ENCODE assay signal across 20 cellular contexts in the genomic region with DNA sequence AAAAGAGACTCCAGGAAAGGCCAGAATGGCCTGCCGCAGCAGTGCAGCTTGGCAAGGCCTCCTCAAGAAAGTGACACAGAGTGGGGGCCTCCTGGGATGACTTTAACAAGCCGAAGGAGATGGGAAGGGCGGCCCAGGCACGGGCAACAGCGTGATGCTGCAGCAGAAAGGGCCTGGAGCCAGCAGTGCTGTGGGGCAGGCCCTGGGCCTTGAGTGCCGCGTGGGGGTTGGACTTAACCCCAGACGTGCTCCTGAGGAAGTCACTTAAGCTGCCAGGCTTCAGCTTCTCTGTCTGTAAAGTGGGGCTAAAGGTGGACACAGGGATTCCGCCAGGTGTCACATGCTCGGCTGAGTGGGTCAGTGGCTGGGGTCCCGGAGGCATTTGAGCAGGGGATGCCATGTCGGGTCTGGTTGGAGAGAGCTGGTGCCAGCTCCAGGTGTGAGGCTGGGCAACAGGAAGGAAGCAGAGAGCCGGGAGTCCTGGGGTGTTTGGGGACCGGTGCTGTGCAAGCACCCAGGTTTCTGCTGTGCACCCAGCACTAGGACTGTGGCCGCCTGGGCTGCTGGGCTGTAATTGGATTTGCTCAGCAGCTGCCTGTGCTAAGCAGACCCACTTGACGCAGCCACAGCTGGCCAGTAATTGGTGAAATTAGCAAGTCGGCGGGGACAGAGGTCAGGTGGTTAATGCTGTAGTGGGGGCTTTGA. TPM values are rescaled to one million over a fixed set of nuclear protein-coding genes. Genes with fewer than 3 reads are reported as not detected.
"Had no signal": no experiment of that assay in that cellular context is flagged by ENCODE, and none has a peak within 500 bp of the region (broad histone marks: within the 10 kb centered on the region; RNA-seq: fewer than 3 reads in every experiment).

No MANE protein-coding gene starts in this region.

- ATAC-seq: activated T-cell treated with anti-CD3 and anti-CD28 coated beads, Interleukin-2, amount 50 U/mL, for 72 hours; esophagus mucosa; gastrocnemius medialis; heart right ventricle; natural killer cell treated with Interleukin-12 subunit alpha and Interleukin-12 subunit beta and Interleukin-15 and Interleukin-18, amount 100 ng/mL, for 72 hours had no signal

- H3K4me3 ChIP-seq: gastrocnemius medialis, heart right ventricle, prostate gland, right atrium auricular region, suprapubic skin had no signal

- DNase-seq: activated CD4-positive, alpha-beta T cell treated with anti-CD3 and anti-CD28 coated beads, Interleukin-2, amount 50 U/mL, for 4 hours; activated gamma-delta T cell treated with Interleukin-2 at 50 U/mL for 16 hours; activated T-cell treated with anti-CD3 and anti-CD28 coated beads, Interleukin-2, amount 50 U/mL, for 72 hours; effector CD8-positive, alpha-beta T cell; gastrocnemius medialis; heart right ventricle; immature natural killer cell; mesenchymal stem cell; stimulated activated CD4-positive, alpha-beta T cell treated with anti-CD3 and anti-CD28 coated beads, Interleukin-2, amount 100 ng/mL, for 24 hours had no signal

- H3K27ac ChIP-seq: gastrocnemius medialis, heart right ventricle, prostate gland, right atrium auricular region, suprapubic skin had no signal

- H3K27me3 ChIP-seq: right atrium auricular region had no signal

- H3K36me3 ChIP-seq: gastrocnemius medialis, heart right ventricle, prostate gland, right atrium auricular region, suprapubic skin had no signal

- H3K4me1 ChIP-seq: gastrocnemius medialis, heart right ventricle, prostate gland, right atrium auricular region, suprapubic skin had no signal

- H3K9me3 ChIP-seq: gastrocnemius medialis, heart right ventricle, prostate gland, right atrium auricular region, suprapubic skin had no signal

- FAIRE-seq: TTC549 had no signal

RNA-seq across cellular contexts. Expression of a gene that starts 7.8 kb away (rescaled TPM):
- total RNA-seq: activated CD8-positive, alpha-beta memory T cell treated with anti-CD3 and anti-CD28 coated beads for 36 hours; activated T-cell treated with anti-CD3 and anti-CD28 coated beads, Interleukin-2, amount 50 U/mL, for 72 hours; cerebellum; esophagus mucosa; gastrocnemius medialis; heart right ventricle; lower leg skin; natural killer cell treated with Interleukin-12 subunit alpha and Interleukin-12 subunit beta and Interleukin-15 and Interleukin-18, amount 100 ng/mL, for 72 hours; osteoblast; right atrium auricular region; skeletal muscle tissue; suprapubic skin had no signal
- polyA plus RNA-seq: heart right ventricle, immature natural killer cell had no signal
